8 cellular contexts compared by ENCODE assay signal in the genomic region with DNA sequence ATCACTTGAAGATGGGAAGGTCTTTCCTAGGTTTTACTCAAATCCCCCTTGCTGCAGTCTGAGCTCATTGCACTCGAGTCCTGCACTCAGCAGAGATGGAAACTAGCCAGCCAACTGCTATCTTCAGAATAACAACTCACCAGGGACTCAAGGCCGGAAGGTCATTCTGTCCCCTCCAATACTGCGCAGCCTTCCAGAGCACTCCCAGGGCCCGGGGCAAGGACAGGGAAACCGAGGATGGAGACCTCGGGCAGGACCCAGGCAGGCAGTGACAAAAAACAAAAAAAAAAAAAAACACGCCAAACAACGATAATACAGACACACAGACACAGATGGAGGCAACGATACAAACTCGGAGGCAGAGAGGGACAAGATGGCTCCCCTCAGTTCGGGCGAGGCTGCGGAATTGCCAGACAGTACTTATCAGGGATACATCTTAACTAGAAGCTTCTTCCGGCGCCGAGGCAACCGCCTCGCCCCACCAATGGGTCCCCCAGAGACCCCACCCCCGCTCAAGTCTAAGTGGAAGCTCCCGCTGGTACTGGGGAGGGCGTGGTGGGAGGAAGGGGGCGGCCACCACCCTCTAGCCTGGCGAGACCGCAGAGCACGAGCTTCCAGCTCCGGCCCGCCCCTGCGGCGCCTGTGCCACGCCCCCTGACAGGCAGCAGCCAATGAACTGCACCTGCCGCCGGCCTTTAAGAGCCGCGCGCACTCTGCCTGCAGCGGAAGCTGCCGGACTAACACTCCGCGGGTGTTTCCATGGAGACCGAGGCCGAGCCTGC. TPM values are rescaled to one million over a fixed set of nuclear protein-coding genes. Genes with fewer than 3 reads are reported as not detected.
DNase-seq lines count a peak whose midpoint lies in the region; ATAC-seq and TF ChIP-seq lines count a peak whose summit lies in the region.

No MANE protein-coding gene starts in this region.

- TF ChIP-seq CTCF in C4-2B (conservative IDR thresholded peaks at IDR 0.05), result no peak; the same call in 1 of the 2 replicates
- TF ChIP-seq CTCF in left lung (IDR thresholded peaks at IDR 0.05), result peak in 1 of 2 donors; percentile 8

- H3K4me3 ChIP-seq in left lung, result peak overlapping the region; percentile 51 to 62

- H3K9me3 Mint-ChIP-seq in activated CD4-positive, alpha-beta T cell treated with anti-CD3 and anti-CD28 coated beads, Interleukin-2, amount 10 ng/mL, durations not matched to agents 7 days and 5 days, result no peaks in the 10 kb centered on the region
- H3K9me3 Mint-ChIP-seq in dendritic cell treated with granulocyte-macrophage colony-stimulating factor and Interleukin-4, amounts not matched to agents 40 ng/mL and 50 ng/mL, for 4 days, result no peaks in the 10 kb centered on the region

- H3K27me3 Mint-ChIP-seq in activated CD4-positive, alpha-beta T cell treated with anti-CD3 and anti-CD28 coated beads, Interleukin-2, amount 10 ng/mL, durations not matched to agents 7 days and 5 days, result peaks cover 7% of the 10 kb centered on the region
- H3K27me3 Mint-ChIP-seq in dendritic cell treated with granulocyte-macrophage colony-stimulating factor and Interleukin-4, amounts not matched to agents 40 ng/mL and 50 ng/mL, for 4 days, result peaks cover 17% of the 10 kb centered on the region

- H3K27me3 ChIP-seq in left lung, result peaks cover 0 to 13% of the 10 kb centered on the region in 2 donors

- H3K4me1 ChIP-seq in left lung, result peaks cover 3 to 13% of the 10 kb centered on the region in 2 donors

- DNase-seq in NCI-H526 treated with DMSO at 0.1 percent for 48 hours (lab: John Stamatoyannopoulos, UW), result peak; percentile 96
- DNase-seq in activated CD4-positive, alpha-beta T cell treated with anti-CD3 and anti-CD28 coated beads, Interleukin-2, amount 10 ng/mL, durations not matched to agents 7 days and 5 days, result peak; percentile 98
- DNase-seq in left lung, result peak; percentile 99
- peak; percentile 92 for DNase-seq in stimulated activated CD4-positive, alpha-beta T cell treated with anti-CD3 and anti-CD28 coated beads, Interleukin-2, amount 100 ng/mL, for 4 hours (ENCODE audit: low read depth)

- H3K27ac ChIP-seq in C4-2B, result peak overlapping the region; percentile 63
- peak overlapping the region; percentile 53 to 58 for H3K27ac ChIP-seq in left lung

- CTCF ChIA-PET in activated CD4-positive, alpha-beta T cell treated with anti-CD3 and anti-CD28 coated beads, Interleukin-2, amount 10 ng/mL, durations not matched to agents 7 days and 5 days (lab: Charles Lee), result interaction anchor here (0.6 to 6.4 kb wide), 10 partner anchors 10 to 779 kb away, joined by 3 to 59 read pairs (median 6); a partner anchor contains a TSS

- intact Hi-C loops in dendritic cell treated with granulocyte-macrophage colony-stimulating factor and Interleukin-4, amounts not matched to agents 40 ng/mL and 50 ng/mL, for 4 days (cut with micrococcal nuclease), result loop anchor here (1.0 kb wide), 1 partner anchor 17 kb away; a partner anchor contains a TSS
- intact Hi-C loops in left lung (cut with DNase I), result no loop called here

- H3K4me3 Mint-ChIP-seq in activated CD4-positive, alpha-beta T cell treated with anti-CD3 and anti-CD28 coated beads, Interleukin-2, amount 10 ng/mL, durations not matched to agents 7 days and 5 days, result peak overlapping the region; percentile 96
- H3K4me3 Mint-ChIP-seq in dendritic cell treated with granulocyte-macrophage colony-stimulating factor and Interleukin-4, amounts not matched to agents 40 ng/mL and 50 ng/mL, for 4 days, result peak overlapping the region; percentile 83

- H3K9me3 ChIP-seq in left lung, result no peaks in the 10 kb centered on the region

- POLR2A ChIA-PET in activated CD4-positive, alpha-beta T cell treated with anti-CD3 and anti-CD28 coated beads, Interleukin-2, amount 10 ng/mL, durations not matched to agents 7 days and 5 days (lab: Charles Lee), result interaction anchor here (0.6 to 1.1 kb wide), 7 partner anchors 18 to 374 kb away, joined by 3 to 8 read pairs (median 4); a partner anchor contains a TSS

- H3K36me3 ChIP-seq in left lung, result no peaks in the 10 kb centered on the region

- peaks cover 7% of the 10 kb centered on the region for H3K36me3 Mint-ChIP-seq in activated CD4-positive, alpha-beta T cell treated with anti-CD3 and anti-CD28 coated beads, Interleukin-2, amount 10 ng/mL, durations not matched to agents 7 days and 5 days (ENCODE audit: low read depth)
- peaks cover 7% of the 10 kb centered on the region for H3K36me3 Mint-ChIP-seq in dendritic cell treated with granulocyte-macrophage colony-stimulating factor and Interleukin-4, amounts not matched to agents 40 ng/mL and 50 ng/mL, for 4 days (ENCODE audit: low read depth)

- peak overlapping the region; percentile 99 for H3K27ac Mint-ChIP-seq in activated CD4-positive, alpha-beta T cell treated with anti-CD3 and anti-CD28 coated beads, Interleukin-2, amount 10 ng/mL, durations not matched to agents 7 days and 5 days
- peak overlapping the region; percentile 97 for H3K27ac Mint-ChIP-seq in dendritic cell treated with granulocyte-macrophage colony-stimulating factor and Interleukin-4, amounts not matched to agents 40 ng/mL and 50 ng/mL, for 4 days

- H3K4me1 Mint-ChIP-seq in activated CD4-positive, alpha-beta T cell treated with anti-CD3 and anti-CD28 coated beads, Interleukin-2, amount 10 ng/mL, durations not matched to agents 7 days and 5 days, result peaks cover 54% of the 10 kb centered on the region
- H3K4me1 Mint-ChIP-seq in dendritic cell treated with granulocyte-macrophage colony-stimulating factor and Interleukin-4, amounts not matched to agents 40 ng/mL and 50 ng/mL, for 4 days (ENCODE audit: low read depth), result peaks cover 34% of the 10 kb centered on the region

- peak; percentile 94 for ATAC-seq in GM19351 (IDR thresholded peaks at IDR 0.05; ENCODE audit: unreplicated experiment)
- peak; percentile 96 for ATAC-seq in HG03520 (IDR thresholded peaks at IDR 0.05; ENCODE audit: unreplicated experiment)
- peak; percentile 99 for ATAC-seq in left lung

RNA-seq across cellular contexts. Expression of a gene that starts 7.0 kb away (rescaled TPM):
- 1 to 10 TPM; 9.8 to 9.9 TPM for total RNA-seq in activated CD4-positive, alpha-beta T cell treated with anti-CD3 and anti-CD28 coated beads, Interleukin-2, amount 10 ng/mL, durations not matched to agents 7 days and 5 days
- total RNA-seq in left lung, result 10 to 100 TPM; 12.7 to 13.4 TPM

RNA-seq across cellular contexts. Expression of a gene that starts 17.5 kb away (rescaled TPM):
- 10 to 100 TPM; 22.9 to 27.9 TPM for total RNA-seq in activated CD4-positive, alpha-beta T cell treated with anti-CD3 and anti-CD28 coated beads, Interleukin-2, amount 10 ng/mL, durations not matched to agents 7 days and 5 days
- 10 to 100 TPM; 32.7 to 42.4 TPM for total RNA-seq in left lung

Comparison
In these comparisons a context has a peak if more than half of its experiments do, and no peak if none do; other contexts are left out.
1. Peak in every context shown above with its lines: DNase-seq, ATAC-seq, H3K4me3 ChIP-seq and H3K27ac ChIP-seq.